13 cellular contexts compared by ENCODE assay signal in genomic region chr20:62590301-62591121, GRCh38. TPM values are rescaled to one million over a fixed set of nuclear protein-coding genes. Genes with fewer than 3 reads are reported as not detected.
A peak's percentile ranks its signal among the peaks of the same experiment; 100 is the strongest.
DNase-seq lines count a peak whose midpoint lies in the region; ATAC-seq and TF ChIP-seq lines count a peak whose summit lies in the region.
"Had no signal": no experiment of that assay in that cellular context is flagged by ENCODE, and none has a peak within 500 bp of the region (broad histone marks: within the 10 kb centered on the region; RNA-seq: fewer than 3 reads in every experiment).

No MANE protein-coding gene starts in this region.

- H3K9me1 ChIP-seq in IMR-90 (ENCODE audit: insufficient read depth, low read length), result no peaks in the 10 kb centered on the region

- ATAC-seq in IMR-90 (ENCODE audit: low read depth), result peak; percentile 57
- peak; percentile 65 for ATAC-seq in left colon
- ATAC-seq in GM18511 (IDR thresholded peaks at IDR 0.05; ENCODE audit: unreplicated experiment), result no peak
- no peak for ATAC-seq in HG03521 (IDR thresholded peaks at IDR 0.05; ENCODE audit: unreplicated experiment)
- ATAC-seq: K562 had no signal

- H4K91ac ChIP-seq in IMR-90 (ENCODE audit: insufficient read depth, low read depth, low read length), result no peak overlapping the region

- CTCF ChIA-PET in IMR-90 (lab: Yijun Ruan, JAX), result no interaction called here

- H3K27me3 ChIP-seq in IMR-90 (ENCODE audit: control insufficient read depth, insufficient read depth, low read length), result peaks cover 36% of the 10 kb centered on the region

- H3K4ac ChIP-seq in IMR-90 (ENCODE audit: low read depth, low read length), result no peak overlapping the region

- H2BK5ac ChIP-seq in IMR-90 (ENCODE audit: low read depth, low read length, poor library complexity, severe bottlenecking), result no peak overlapping the region

- BruUV-seq in IMR-90 (replicated peaks; lab: Mats Ljungman, UMichigan), result no TSS peak

- dilution Hi-C loops in IMR-90 (cut with HindIII; ENCODE audit: low sequenced_read_pairs, unreplicated experiment), result no loop called here

- no peak overlapping the region for H3K9ac ChIP-seq in IMR-90 (ENCODE audit: low read depth, low read length)
- H3K9ac ChIP-seq: BLaER1 had no signal

- H2BK15ac ChIP-seq in IMR-90 (ENCODE audit: low read depth, low read length), result no peak overlapping the region

- H3K9me3 ChIP-seq in IMR-90 (ENCODE audit: control insufficient read depth, insufficient read depth, low read length), result no peaks in the 10 kb centered on the region
- H3K9me3 ChIP-seq: BLaER1 had no signal

- H3K4me2 ChIP-seq in IMR-90 (ENCODE audit: low read depth, low read length), result no peak overlapping the region

- in situ Hi-C loops in IMR-90 (cut with MboI; ENCODE audit: low sequenced_read_pairs), result no loop called here

- TF ChIP-seq CTCF in AG10803 (conservative IDR thresholded peaks at IDR 0.05; ENCODE audit: low read length) (no peak), IMR-90 (conservative IDR thresholded peaks at IDR 0.05; ENCODE audit: low read depth, low read length) (no peak), cardiac fibroblast (IDR thresholded peaks at IDR 0.05; ENCODE audit: low read depth, low read length) (no peak)

- H3K4me3 ChIP-seq in AG10803 (ENCODE audit: low read length) (no peak overlapping the region), IMR-90 (ENCODE audit: insufficient read depth, low read depth, low read length) (no peak overlapping the region), cardiac fibroblast (replicated peaks in 1 of 2; ENCODE audit: low read depth in 2 of 2, low read length in 2 of 2) (no peak overlapping the region)
- H3K4me3 ChIP-seq: BLaER1, K562, SK-N-MC had no signal

- peak overlapping the region; percentile 43 for H2AFZ ChIP-seq in IMR-90 (replicated peaks; ENCODE audit: low read length, poor library complexity)

- H3K27ac ChIP-seq in IMR-90 (ENCODE audit: insufficient read depth, low read length), result no peak overlapping the region
- H3K27ac ChIP-seq: BLaER1, SK-N-MC had no signal

- H3K36me3 ChIP-seq in IMR-90 (ENCODE audit: control insufficient read depth, insufficient read depth, low read length), result no peaks in the 10 kb centered on the region
- H3K36me3 ChIP-seq: BLaER1 had no signal

- POLR2A ChIA-PET in IMR-90 (lab: Charles Lee; ENCODE audit: unreplicated experiment), result no interaction called here

- H3K79me1 ChIP-seq in IMR-90 (ENCODE audit: low read depth in 1 of 2, low read length in 2 of 2), result no peaks in the 10 kb centered on the region

- H4K8ac ChIP-seq in IMR-90 (ENCODE audit: low read depth in 2 of 2, low read length in 2 of 2), result no peak overlapping the region

- no peak overlapping the region for H2BK20ac ChIP-seq in IMR-90 (ENCODE audit: low read depth, low read length)

- H3K23ac ChIP-seq in IMR-90 (ENCODE audit: low read depth, low read length), result no peak overlapping the region

- intact Hi-C loops in IMR-90 (cut with micrococcal nuclease) (no loop called here), left colon (cut with DNase I, micrococcal nuclease) (no loop called here)

- H2BK120ac ChIP-seq in IMR-90 (ENCODE audit: low read depth, low read length), result no peak overlapping the region

- no peak overlapping the region for H4K5ac ChIP-seq in IMR-90 (ENCODE audit: low read depth, low read length)

- no peaks in the 10 kb centered on the region for H3K4me1 ChIP-seq in IMR-90 (ENCODE audit: control insufficient read depth, insufficient read depth, low read length)

- TF ChIP-seq RAD21 in IMR-90 (IDR thresholded peaks at IDR 0.05; ENCODE audit: low read length), result no peak

- no peaks in the 10 kb centered on the region; the same call in none of the 2 replicates for H4K20me1 ChIP-seq in IMR-90 (ENCODE audit: insufficient read depth, low read length)

- no peak overlapping the region for H3K18ac ChIP-seq in IMR-90 (ENCODE audit: low read depth, low read length)

- DNase-seq in AG10803 (ENCODE audit: low read depth) (peak; percentile 75), IMR-90 (peak; percentile 51), cardiac fibroblast (ENCODE audit: low read depth in 2 of 2) (peak; percentile 82 to 83), left colon (no peak)
- DNase-seq in activated CD4-positive, CD25-positive, alpha-beta regulatory T cell (lab: John Stamatoyannopoulos, UW), result no peak
- DNase-seq in activated CD4-positive, alpha-beta T cell treated with anti-CD3 and anti-CD28 coated beads, Interleukin-2, amount 50 U/mL, for 1 hour, result no peak
- DNase-seq: activated CD4-positive, alpha-beta T cell treated with anti-CD3 and anti-CD28 coated beads, Interleukin-2, amount 50 U/mL, for 48 hours; stimulated activated CD4-positive, alpha-beta T cell treated with anti-CD3 and anti-CD28 coated beads, Interleukin-2, amount 100 ng/mL, for 24 hours had no signal

- H3K56ac ChIP-seq in IMR-90 (ENCODE audit: extremely low read depth, insufficient read depth, low read length), result no peak overlapping the region

- H3K14ac ChIP-seq in IMR-90 (replicated peaks; ENCODE audit: low read depth, low read length), result no peak overlapping the region

- WGBS in IMR-90 (ENCODE audit: extremely low coverage in 2 of 2, insufficient read length in 1 of 2), 2 experiments, result 75% methylated on average over 4 of the region's 23 CpGs; no CpG with 5 or more reads in 1 of the 2 experiments

- no peak overlapping the region for H2AK9ac ChIP-seq in IMR-90 (replicated peaks; ENCODE audit: low read depth, low read length, poor library complexity)

- TF ChIP-seq POLR2A in IMR-90 (IDR thresholded peaks at IDR 0.05; ENCODE audit: low read depth, low read length), result no peak

- no peak overlapping the region for H2AK5ac ChIP-seq in IMR-90 (ENCODE audit: low read depth, low read length)

TF ChIP-seq in IMR-90, 13 proteins besides CTCF, POLR2A, EP300 and RAD21:
- no peak for TF ChIP-seq MXI1 (IDR thresholded peaks at IDR 0.05; ENCODE audit: borderline replicate concordance, low read depth, low read length)
- no peak for TF ChIP-seq MAZ (IDR thresholded peaks at IDR 0.05; ENCODE audit: borderline replicate concordance, low read depth, low read length)
- TF ChIP-seq CEBPB (IDR thresholded peaks at IDR 0.05; ENCODE audit: low read depth, low read length), result no peak
- no peak for TF ChIP-seq ELK1 (IDR thresholded peaks at IDR 0.05; ENCODE audit: borderline replicate concordance, low read depth, low read length)
- TF ChIP-seq CHD1 (IDR thresholded peaks at IDR 0.05; ENCODE audit: low read depth, low read length), result no peak
- no peak for TF ChIP-seq FOS (IDR thresholded peaks at IDR 0.05; ENCODE audit: low read depth, low read length)

RNA-seq across cellular contexts. Expression of gene SLCO4A1, which starts 51.8 kb away (rescaled TPM):
- 0.56 and 0.72 TPM in 2 replicates for total RNA-seq in IMR-90 (2012; rRNA removed)
- 1.1 and 1.5 TPM in 2 replicates for polyA plus RNA-seq in IMR-90 (2012; rRNA removed)
- 1.1 TPM in 2 replicates for polyA plus RNA-seq in IMR-90 (2012; cell fraction: cytosol; rRNA removed)
- 2.1 and 5.3 TPM in 2 replicates for polyA plus RNA-seq in IMR-90 (2012; cell fraction: nucleus; rRNA removed; ENCODE audit: low replicate concordance)
- total RNA-seq in left colon, result 10 to 100 TPM; 15.0 to 22.2 TPM

Comparison
In these comparisons a context has a peak if more than half of its experiments do, and no peak if none do; other contexts are left out.
1. DNase-seq: peak in AG10803 (single experiment), IMR-90 (single experiment) and cardiac fibroblast (2 of 2); none in left colon (0 of 2), activated CD4-positive, CD25-positive, alpha-beta regulatory T cell (0 of 4) and activated CD4-positive, alpha-beta T cell treated with anti-CD3 and anti-CD28 coated beads, Interleukin-2, amount 50 U/mL, for 1 hour (single experiment).
2. ATAC-seq: peak in IMR-90 (single experiment) and left colon (single experiment); none in GM18511 (single experiment) and HG03521 (single experiment).